In the genomic region with DNA sequence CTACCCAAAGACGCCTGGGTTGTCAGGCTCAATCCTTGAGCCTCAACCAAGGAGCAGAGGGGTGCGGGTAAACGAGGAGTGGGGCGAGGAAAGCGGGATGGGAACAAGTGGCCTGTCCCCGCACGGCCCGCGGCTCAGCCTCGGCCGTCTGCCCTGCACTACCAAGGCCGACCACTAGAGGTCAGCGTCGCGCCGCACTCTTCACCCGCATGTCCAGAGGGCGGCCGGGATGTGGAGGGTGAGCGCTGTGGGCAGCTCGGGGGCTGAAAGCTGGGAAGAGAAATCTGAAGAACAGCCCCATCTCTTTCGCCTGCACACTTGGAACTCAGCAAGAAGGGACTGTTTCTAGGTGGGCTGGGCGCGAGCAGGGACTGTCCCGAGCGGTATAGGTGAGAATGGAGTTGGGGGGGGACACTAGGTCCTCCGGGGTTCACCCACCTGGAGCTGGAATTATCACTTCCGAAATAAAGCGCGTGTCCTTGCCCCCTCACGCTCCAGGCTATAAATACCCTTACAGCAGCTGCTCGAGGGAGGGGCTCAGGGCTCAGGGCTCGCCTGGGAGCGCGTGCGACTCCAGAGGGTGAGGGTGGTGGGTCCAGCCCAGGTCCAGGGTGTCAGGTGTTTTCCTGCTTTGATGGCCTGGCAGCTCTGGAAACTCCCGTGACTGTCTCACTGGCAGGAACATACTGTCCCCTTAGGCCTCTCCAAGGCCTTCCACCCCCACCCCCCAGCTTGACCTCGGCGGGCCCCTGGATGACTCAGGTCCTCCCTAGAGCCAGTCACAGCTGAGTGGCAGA, we compare ENCODE assay signal across 1 cellular context.
TF ChIP-seq lines count a peak whose summit lies in the region.

No MANE protein-coding gene starts in this region.

TF ChIP-seq in HepG2, 621 proteins besides CTCF, POLR2A, EP300 and RAD21 (continued from another document and continues in another):
- TF ChIP-seq, protein P1, sequence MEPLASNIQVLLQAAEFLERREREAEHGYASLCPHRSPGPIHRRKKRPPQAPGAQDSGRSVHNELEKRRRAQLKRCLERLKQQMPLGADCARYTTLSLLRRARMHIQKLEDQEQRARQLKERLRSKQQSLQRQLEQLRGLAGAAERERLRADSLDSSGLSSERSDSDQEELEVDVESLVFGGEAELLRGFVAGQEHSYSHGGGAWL (CRISPR knock-in tag; IDR thresholded peaks at IDR 0.05): no peak
- no peak for TF ChIP-seq ZNF468 (CRISPR knock-in tag; IDR thresholded peaks at IDR 0.05)
- no peak for TF ChIP-seq ZFP36L1 (CRISPR knock-in tag; IDR thresholded peaks at IDR 0.05)
- TF ChIP-seq REL (CRISPR knock-in tag; conservative IDR thresholded peaks at IDR 0.05): no peak
- TF ChIP-seq SNAPC2 (CRISPR knock-in tag; IDR thresholded peaks at IDR 0.05): no peak
- peak; percentile 20; the same call in 1 of the 2 replicates for TF ChIP-seq RXRA (CRISPR knock-in tag; IDR thresholded peaks at IDR 0.05)
- no peak for TF ChIP-seq ZNF878 (CRISPR knock-in tag; IDR thresholded peaks at IDR 0.05)
- no peak for TF ChIP-seq MAFK (conservative IDR thresholded peaks at IDR 0.05 in 1 of 2, IDR thresholded peaks at IDR 0.05 in 1 of 2; ENCODE audit: low read length in 2 of 2)
- TF ChIP-seq ZC3H4 (CRISPR knock-in tag; IDR thresholded peaks at IDR 0.05; ENCODE audit: borderline replicate concordance): no peak
- no peak for TF ChIP-seq ZNF546 (CRISPR knock-in tag; conservative IDR thresholded peaks at IDR 0.05)
- no peak for TF ChIP-seq ZNF577 (CRISPR knock-in tag; IDR thresholded peaks at IDR 0.05; ENCODE audit: borderline replicate concordance, low read depth)
- TF ChIP-seq, protein P2, sequence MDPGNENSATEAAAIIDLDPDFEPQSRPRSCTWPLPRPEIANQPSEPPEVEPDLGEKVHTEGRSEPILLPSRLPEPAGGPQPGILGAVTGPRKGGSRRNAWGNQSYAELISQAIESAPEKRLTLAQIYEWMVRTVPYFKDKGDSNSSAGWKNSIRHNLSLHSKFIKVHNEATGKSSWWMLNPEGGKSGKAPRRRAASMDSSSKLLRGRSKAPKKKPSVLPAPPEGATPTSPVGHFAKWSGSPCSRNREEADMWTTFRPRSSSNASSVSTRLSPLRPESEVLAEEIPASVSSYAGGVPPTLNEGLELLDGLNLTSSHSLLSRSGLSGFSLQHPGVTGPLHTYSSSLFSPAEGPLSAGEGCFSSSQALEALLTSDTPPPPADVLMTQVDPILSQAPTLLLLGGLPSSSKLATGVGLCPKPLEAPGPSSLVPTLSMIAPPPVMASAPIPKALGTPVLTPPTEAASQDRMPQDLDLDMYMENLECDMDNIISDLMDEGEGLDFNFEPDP (CRISPR knock-in tag; conservative IDR thresholded peaks at IDR 0.05): no peak
- TF ChIP-seq NFE2L1 (CRISPR knock-in tag; IDR thresholded peaks at IDR 0.05; ENCODE audit: borderline replicate concordance): no peak
- TF ChIP-seq ZNF3 (CRISPR knock-in tag; IDR thresholded peaks at IDR 0.05): no peak
- no peak for TF ChIP-seq ZNF362 (CRISPR knock-in tag; IDR thresholded peaks at IDR 0.05; ENCODE audit: borderline replicate concordance)
- TF ChIP-seq THAP11 (CRISPR knock-in tag; IDR thresholded peaks at IDR 0.05): 0 out of 2 replicates have a peak, but pooled peaks have one; percentile 15
- TF ChIP-seq KDM4B (CRISPR knock-in tag; IDR thresholded peaks at IDR 0.05): no peak
- TF ChIP-seq ZNF350 (CRISPR knock-in tag; IDR thresholded peaks at IDR 0.05; ENCODE audit: borderline replicate concordance, low read depth): no peak
- no peak for TF ChIP-seq IKZF4 (CRISPR knock-in tag; IDR thresholded peaks at IDR 0.05; ENCODE audit: borderline replicate concordance, low read depth, not compliant biosample characterization)
- no peak for TF ChIP-seq SUZ12 (IDR thresholded peaks at IDR 0.05; ENCODE audit: low read depth, low read length)
- no peak for TF ChIP-seq ZMAT3 (CRISPR knock-in tag; conservative IDR thresholded peaks at IDR 0.05)
- no peak for TF ChIP-seq POLR2AphosphoS2 (IDR thresholded peaks at IDR 0.05; ENCODE audit: low read depth, low read length)
- TF ChIP-seq GATAD2A (CRISPR knock-in tag; IDR thresholded peaks at IDR 0.05): 0 out of 2 replicates have a peak, but pooled peaks have one; percentile 19
- TF ChIP-seq PREB (CRISPR knock-in tag; IDR thresholded peaks at IDR 0.05): no peak
- peak; percentile 51; the same call in 1 of the 2 replicates for TF ChIP-seq ZNF281 (CRISPR knock-in tag; IDR thresholded peaks at IDR 0.05; ENCODE audit: borderline replicate concordance)
- no peak for TF ChIP-seq ONECUT2 (CRISPR knock-in tag; IDR thresholded peaks at IDR 0.05)
- TF ChIP-seq ZBTB34 (CRISPR knock-in tag; IDR thresholded peaks at IDR 0.05): no peak
- no peak for TF ChIP-seq TRIM22 (IDR thresholded peaks at IDR 0.05)
- TF ChIP-seq ZNF335 (CRISPR knock-in tag; IDR thresholded peaks at IDR 0.05): no peak
- no peak for TF ChIP-seq KLF11 (CRISPR knock-in tag; IDR thresholded peaks at IDR 0.05)
- 0 out of 2 replicates have a peak, but pooled peaks have one; percentile 29 for TF ChIP-seq ZNF850 (CRISPR knock-in tag; conservative IDR thresholded peaks at IDR 0.05)
- TF ChIP-seq, protein P3, sequence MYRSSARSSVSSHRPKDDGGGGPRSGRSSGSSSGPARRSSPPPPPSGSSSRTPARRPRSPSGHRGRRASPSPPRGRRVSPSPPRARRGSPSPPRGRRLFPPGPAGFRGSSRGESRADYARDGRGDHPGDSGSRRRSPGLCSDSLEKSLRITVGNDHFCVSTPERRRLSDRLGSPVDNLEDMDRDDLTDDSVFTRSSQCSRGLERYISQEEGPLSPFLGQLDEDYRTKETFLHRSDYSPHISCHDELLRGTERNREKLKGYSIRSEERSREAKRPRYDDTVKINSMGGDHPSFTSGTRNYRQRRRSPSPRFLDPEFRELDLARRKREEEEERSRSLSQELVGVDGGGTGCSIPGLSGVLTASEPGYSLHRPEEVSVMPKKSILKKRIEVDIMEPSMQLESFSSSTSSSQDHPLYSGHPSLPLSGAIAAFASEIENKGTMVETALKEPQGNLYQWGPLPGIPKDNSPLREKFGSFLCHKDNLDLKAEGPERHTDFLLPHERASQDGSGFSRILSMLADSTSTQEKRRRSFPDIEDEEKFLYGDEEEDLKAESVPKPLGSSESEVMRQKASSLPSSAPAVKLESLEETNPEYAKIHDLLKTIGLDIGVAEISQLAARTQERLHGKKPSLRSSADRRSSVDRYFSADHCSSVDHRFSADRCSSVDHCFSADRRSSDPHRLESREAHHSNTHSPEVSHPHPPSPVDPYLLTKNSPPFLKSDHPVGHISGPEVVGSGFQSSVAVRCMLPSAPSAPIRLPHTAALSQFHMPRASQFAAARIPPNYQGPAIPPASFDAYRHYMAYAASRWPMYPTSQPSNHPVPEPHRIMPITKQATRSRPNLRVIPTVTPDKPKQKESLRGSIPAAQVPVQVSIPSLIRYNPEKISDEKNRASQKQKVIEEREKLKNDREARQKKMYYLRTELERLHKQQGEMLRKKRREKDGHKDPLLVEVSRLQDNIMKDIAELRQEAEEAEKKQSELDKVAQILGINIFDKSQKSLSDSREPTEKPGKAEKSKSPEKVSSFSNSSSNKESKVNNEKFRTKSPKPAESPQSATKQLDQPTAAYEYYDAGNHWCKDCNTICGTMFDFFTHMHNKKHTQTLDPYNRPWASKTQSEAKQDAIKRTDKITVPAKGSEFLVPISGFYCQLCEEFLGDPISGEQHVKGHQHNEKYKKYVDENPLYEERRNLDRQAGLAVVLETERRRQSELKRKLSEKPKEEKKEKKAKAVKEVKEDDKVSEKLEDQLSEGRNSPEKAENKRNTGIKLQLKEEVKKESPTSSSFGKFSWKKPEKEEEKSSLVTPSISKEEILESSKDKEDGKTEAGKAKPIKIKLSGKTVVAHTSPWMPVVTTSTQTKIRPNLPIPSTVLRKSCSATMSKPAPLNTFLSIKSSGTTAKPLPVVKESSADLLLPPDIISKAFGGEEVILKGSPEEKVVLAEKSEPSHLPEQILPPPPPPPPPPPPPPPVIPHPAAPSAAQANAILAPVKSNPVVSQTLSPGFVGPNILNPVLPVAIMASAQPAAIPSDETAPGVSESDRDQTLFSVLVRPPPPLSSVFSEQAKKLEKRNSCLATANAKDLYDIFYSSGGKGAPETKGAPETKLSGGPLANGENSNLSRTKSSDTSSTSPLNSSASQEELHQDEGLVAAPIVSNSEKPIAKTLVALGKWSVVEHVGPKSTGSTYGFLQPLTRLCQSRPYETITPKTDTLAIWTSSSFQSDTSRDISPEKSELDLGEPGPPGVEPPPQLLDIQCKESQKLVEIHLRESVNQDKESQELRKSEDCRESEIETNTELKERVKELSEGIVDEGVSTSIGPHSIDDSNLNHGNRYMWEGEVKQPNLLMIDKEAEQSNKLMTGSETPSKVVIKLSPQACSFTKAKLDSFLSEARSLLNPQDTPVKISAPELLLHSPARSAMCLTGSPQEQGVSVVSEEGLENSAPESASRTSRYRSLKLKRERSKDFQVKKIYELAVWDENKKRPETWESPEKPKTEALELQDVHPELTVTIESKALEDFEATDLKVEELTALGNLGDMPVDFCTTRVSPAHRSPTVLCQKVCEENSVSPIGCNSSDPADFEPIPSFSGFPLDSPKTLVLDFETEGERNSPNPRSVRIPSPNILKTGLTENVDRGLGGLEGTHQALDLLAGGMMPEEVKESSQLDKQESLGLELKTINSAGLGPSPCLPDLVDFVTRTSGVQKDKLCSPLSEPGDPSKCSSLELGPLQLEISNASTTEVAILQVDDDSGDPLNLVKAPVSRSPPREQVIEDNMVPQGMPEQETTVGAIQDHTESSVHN (CRISPR knock-in tag; IDR thresholded peaks at IDR 0.05): no peak
- TF ChIP-seq MEIS2 (CRISPR knock-in tag; IDR thresholded peaks at IDR 0.05): no peak
- no peak for TF ChIP-seq ZNF333 (CRISPR knock-in tag; IDR thresholded peaks at IDR 0.05; ENCODE audit: borderline replicate concordance)
- no peak for TF ChIP-seq ZNF766 (CRISPR knock-in tag; IDR thresholded peaks at IDR 0.05; ENCODE audit: borderline replicate concordance)
- TF ChIP-seq IRX3 (CRISPR knock-in tag; IDR thresholded peaks at IDR 0.05; ENCODE audit: borderline replicate concordance, low read depth): no peak
- no peak for TF ChIP-seq SRSF1 (optimal IDR thresholded peaks at IDR 0.05; ENCODE audit: low read depth, low read length)
- no peak for TF ChIP-seq GPBP1L1 (CRISPR knock-in tag; IDR thresholded peaks at IDR 0.05)
- no peak for TF ChIP-seq NAIF1 (CRISPR knock-in tag; IDR thresholded peaks at IDR 0.05; ENCODE audit: borderline replicate concordance)
- no peak for TF ChIP-seq MTA3 (CRISPR knock-in tag; IDR thresholded peaks at IDR 0.05)
